ENCODE assay signal across 1 cellular context in genomic region chr11:65426839-65427690, GRCh38.
TF ChIP-seq lines count a peak whose summit lies in the region.

No MANE protein-coding gene starts in this region.

TF ChIP-seq in GM23338, 12 proteins besides CTCF, POLR2A, EP300 and RAD21 (continued from another document):
- TF ChIP-seq, protein P1, sequence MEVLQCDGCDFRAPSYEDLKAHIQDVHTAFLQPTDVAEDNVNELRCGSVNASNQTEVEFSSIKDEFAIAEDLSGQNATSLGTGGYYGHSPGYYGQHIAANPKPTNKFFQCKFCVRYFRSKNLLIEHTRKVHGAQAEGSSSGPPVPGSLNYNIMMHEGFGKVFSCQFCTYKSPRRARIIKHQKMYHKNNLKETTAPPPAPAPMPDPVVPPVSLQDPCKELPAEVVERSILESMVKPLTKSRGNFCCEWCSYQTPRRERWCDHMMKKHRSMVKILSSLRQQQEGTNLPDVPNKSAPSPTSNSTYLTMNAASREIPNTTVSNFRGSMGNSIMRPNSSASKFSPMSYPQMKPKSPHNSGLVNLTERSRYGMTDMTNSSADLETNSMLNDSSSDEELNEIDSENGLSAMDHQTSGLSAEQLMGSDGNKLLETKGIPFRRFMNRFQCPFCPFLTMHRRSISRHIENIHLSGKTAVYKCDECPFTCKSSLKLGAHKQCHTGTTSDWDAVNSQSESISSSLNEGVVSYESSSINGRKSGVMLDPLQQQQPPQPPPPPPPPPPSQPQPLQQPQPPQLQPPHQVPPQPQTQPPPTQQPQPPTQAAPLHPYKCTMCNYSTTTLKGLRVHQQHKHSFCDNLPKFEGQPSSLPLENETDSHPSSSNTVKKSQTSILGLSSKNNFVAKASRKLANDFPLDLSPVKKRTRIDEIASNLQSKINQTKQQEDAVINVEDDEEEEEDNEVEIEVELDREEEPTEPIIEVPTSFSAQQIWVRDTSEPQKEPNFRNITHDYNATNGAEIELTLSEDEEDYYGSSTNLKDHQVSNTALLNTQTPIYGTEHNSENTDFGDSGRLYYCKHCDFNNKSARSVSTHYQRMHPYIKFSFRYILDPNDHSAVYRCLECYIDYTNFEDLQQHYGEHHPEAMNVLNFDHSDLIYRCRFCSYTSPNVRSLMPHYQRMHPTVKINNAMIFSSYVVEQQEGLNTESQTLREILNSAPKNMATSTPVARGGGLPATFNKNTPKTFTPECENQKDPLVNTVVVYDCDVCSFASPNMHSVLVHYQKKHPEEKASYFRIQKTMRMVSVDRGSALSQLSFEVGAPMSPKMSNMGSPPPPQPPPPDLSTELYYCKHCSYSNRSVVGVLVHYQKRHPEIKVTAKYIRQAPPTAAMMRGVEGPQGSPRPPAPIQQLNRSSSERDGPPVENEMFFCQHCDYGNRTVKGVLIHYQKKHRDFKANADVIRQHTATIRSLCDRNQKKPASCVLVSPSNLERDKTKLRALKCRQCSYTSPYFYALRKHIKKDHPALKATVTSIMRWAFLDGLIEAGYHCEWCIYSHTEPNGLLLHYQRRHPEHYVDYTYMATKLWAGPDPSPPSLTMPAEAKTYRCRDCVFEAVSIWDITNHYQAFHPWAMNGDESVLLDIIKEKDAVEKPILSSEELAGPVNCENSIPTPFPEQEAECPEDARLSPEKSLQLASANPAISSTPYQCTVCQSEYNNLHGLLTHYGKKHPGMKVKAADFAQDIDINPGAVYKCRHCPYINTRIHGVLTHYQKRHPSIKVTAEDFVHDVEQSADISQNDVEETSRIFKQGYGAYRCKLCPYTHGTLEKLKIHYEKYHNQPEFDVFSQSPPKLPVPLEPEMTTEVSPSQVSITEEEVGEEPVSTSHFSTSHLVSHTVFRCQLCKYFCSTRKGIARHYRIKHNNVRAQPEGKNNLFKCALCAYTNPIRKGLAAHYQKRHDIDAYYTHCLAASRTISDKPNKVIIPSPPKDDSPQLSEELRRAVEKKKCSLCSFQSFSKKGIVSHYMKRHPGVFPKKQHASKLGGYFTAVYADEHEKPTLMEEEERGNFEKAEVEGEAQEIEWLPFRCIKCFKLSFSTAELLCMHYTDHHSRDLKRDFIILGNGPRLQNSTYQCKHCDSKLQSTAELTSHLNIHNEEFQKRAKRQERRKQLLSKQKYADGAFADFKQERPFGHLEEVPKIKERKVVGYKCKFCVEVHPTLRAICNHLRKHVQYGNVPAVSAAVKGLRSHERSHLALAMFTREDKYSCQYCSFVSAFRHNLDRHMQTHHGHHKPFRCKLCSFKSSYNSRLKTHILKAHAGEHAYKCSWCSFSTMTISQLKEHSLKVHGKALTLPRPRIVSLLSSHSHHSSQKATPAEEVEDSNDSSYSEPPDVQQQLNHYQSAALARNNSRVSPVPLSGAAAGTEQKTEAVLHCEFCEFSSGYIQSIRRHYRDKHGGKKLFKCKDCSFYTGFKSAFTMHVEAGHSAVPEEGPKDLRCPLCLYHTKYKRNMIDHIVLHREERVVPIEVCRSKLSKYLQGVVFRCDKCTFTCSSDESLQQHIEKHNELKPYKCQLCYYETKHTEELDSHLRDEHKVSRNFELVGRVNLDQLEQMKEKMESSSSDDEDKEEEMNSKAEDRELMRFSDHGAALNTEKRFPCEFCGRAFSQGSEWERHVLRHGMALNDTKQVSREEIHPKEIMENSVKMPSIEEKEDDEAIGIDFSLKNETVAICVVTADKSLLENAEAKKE (CRISPR knock-in tag; IDR thresholded peaks at IDR 0.05), result no peak
- TF ChIP-seq ZNF114 (CRISPR knock-in tag; IDR thresholded peaks at IDR 0.05) (no peak), STAT1 (IDR thresholded peaks at IDR 0.05; ENCODE audit: unreplicated experiment) (no peak), POLR2AphosphoS5 (IDR thresholded peaks at IDR 0.05; ENCODE audit: low read depth) (0 out of 2 replicates have a peak, but pooled peaks have one; percentile 25), REST (IDR thresholded peaks at IDR 0.05; ENCODE audit: unreplicated experiment) (no peak)
